8 cellular contexts compared by ENCODE assay signal in the genomic region with DNA sequence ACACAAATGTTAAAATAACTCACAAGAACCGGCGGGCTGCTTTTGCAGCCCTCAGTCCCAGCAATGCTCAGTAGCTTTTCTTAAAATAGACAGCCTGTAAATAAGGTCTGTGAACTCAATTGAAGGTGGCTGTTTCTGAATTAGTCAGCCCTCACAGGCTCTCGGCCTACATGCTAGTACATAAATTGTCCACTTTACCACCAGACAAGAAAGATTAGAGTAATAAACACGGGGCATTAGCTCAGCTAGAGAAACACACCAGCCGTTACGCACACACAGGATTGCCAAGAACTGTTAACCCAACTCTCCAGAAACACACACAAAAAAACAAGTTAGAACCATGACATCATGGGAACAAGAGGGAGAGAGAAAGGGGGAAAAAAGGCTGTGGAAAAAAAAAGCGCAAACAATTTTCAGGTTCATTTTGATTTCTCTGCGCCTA.
DNase-seq lines count a peak whose midpoint lies in the region; ATAC-seq, FAIRE-seq and TF ChIP-seq lines count a peak whose summit lies in the region.

No MANE protein-coding gene starts in this region.

- no peaks in the 10 kb centered on the region for H4K20me1 ChIP-seq in GM23248 (ENCODE audit: insufficient read depth)

- H3K4me3 Mint-ChIP-seq in mesothelial cell of epicardium, result no peak overlapping the region

- in situ Hi-C loops in GM23248 (cut with MboI), result no loop called here

- ATAC-seq in GM18502 (IDR thresholded peaks at IDR 0.05; ENCODE audit: poor library complexity, unreplicated experiment), result peak; percentile 97
- peak; percentile 64 to 84 for ATAC-seq in left cardiac atrium

- no peak overlapping the region for H3K27ac Mint-ChIP-seq in mesothelial cell of epicardium

- peak overlapping the region; percentile 39 for H3K27ac ChIP-seq in GM23248

- no peak for FAIRE-seq in D721Med (lab: Jason Lieb, UNC)

- TF ChIP-seq CTCF in D721Med (IDR thresholded peaks at IDR 0.05; ENCODE audit: insufficient read depth, missing control alignments) (no peak), mesothelial cell of epicardium (IDR thresholded peaks at IDR 0.05; ENCODE audit: unreplicated experiment) (no peak)

- intact Hi-C loops in left cardiac atrium (cut with DNase I), result no loop called here

- H3K9me3 Mint-ChIP-seq in mesothelial cell of epicardium, result no peaks in the 10 kb centered on the region

- peak overlapping the region; percentile 24; the same call in 1 of the 2 replicates for H3K9ac ChIP-seq in GM23248

- no peaks in the 10 kb centered on the region for H3K27me3 Mint-ChIP-seq in mesothelial cell of epicardium (ENCODE audit: low read depth)

- no peak overlapping the region for H3K4me3 ChIP-seq in GM23248

- peaks cover 29% of the 10 kb centered on the region for H3K4me1 ChIP-seq in GM23248 (ENCODE audit: insufficient read depth)

- no peaks in the 10 kb centered on the region for H3K27me3 ChIP-seq in GM23248 (replicated peaks; ENCODE audit: insufficient read depth)

- no peaks in the 10 kb centered on the region for H3K9me3 ChIP-seq in GM23248 (ENCODE audit: low read depth)

- WGBS in GM23248 (ENCODE audit: low coverage in 1 of 2, low lambda C conversion rate in 2 of 2, missing lambda C conversion rate in 2 of 2), 2 experiments, result 46 to 47% methylated on average over 8 of the region's 8 CpGs

- peaks cover 22% of the 10 kb centered on the region; the same call in 1 of the 2 replicates for H3K36me3 ChIP-seq in GM23248 (ENCODE audit: low read depth)

- peaks cover 20% of the 10 kb centered on the region for H3F3A ChIP-seq in GM23248 (ENCODE audit: insufficient read depth)

- no peak overlapping the region for H3K4me2 ChIP-seq in GM23248 (ENCODE audit: unreplicated experiment)

- H3K36me3 Mint-ChIP-seq in mesothelial cell of epicardium, result peaks cover 14% of the 10 kb centered on the region

- peak; percentile 61 for DNase-seq in GM23248
- DNase-seq in NCI-H2107 treated with DMSO at 0.1 percent for 48 hours (lab: John Stamatoyannopoulos, UW; ENCODE audit: unreplicated experiment), result peak; percentile 61
- peak; percentile 35 for DNase-seq in left cardiac atrium
- DNase-seq in superior temporal gyrus (ENCODE audit: extremely low spot score), result peak; percentile 88
- DNase-seq in D721Med (ENCODE audit: insufficient read length, low spot score), result no peak
- DNase-seq in dermis blood vessel endothelial cell, result no peak
- no peak for DNase-seq in mesothelial cell of epicardium (ENCODE audit: low spot score in 2 of 2, unreplicated experiment in 2 of 2)

- peaks cover 21% of the 10 kb centered on the region for H3K4me1 Mint-ChIP-seq in mesothelial cell of epicardium

- no peaks in the 10 kb centered on the region; the same call in 1 of the 2 replicates for H3K9me2 ChIP-seq in GM23248 (ENCODE audit: insufficient read depth)

- H3K79me2 ChIP-seq in GM23248 (ENCODE audit: insufficient read depth), result peaks cover 76% of the 10 kb centered on the region

- H2AFZ ChIP-seq in GM23248, result no peak overlapping the region

Comparison
In these comparisons a context has a peak if more than half of its experiments do, and no peak if none do; other contexts are left out.
1. DNase-seq: peak in GM23248 (single experiment), NCI-H2107 treated with DMSO at 0.1 percent for 48 hours (single experiment), left cardiac atrium (single experiment) and superior temporal gyrus (single experiment); none in D721Med (single experiment), dermis blood vessel endothelial cell (single experiment) and mesothelial cell of epicardium (0 of 2).